ENCODE assay signal across 35 cellular contexts in genomic region chr10:44330431-44330830, GRCh38. TPM values are rescaled to one million over a fixed set of nuclear protein-coding genes. Genes with fewer than 3 reads are reported as not detected.
DNase-seq lines count a peak whose midpoint lies in the region; ATAC-seq and TF ChIP-seq lines count a peak whose summit lies in the region.
"Had no signal": no experiment of that assay in that cellular context is flagged by ENCODE, and none has a peak within 500 bp of the region (broad histone marks: within the 10 kb centered on the region; RNA-seq: fewer than 3 reads in every experiment).

No MANE protein-coding gene starts in this region.

- no peak for TF ChIP-seq POLR2A in body of pancreas (IDR thresholded peaks at IDR 0.05)

- H3K4me1 ChIP-seq in body of pancreas (peaks cover 27% of the 10 kb centered on the region), mucosa of descending colon (ENCODE audit: low read depth) (no peaks in the 10 kb centered on the region)
- H3K4me1 ChIP-seq: A549, BE2C had no signal

- no peaks in the 10 kb centered on the region for H3K27me3 ChIP-seq in body of pancreas
- H3K27me3 ChIP-seq: BE2C; BLaER1; BLaER1 treated with 17β-estradiol and CSF1 and Interleukin-3, amounts not matched to agents 10 nM and 100 nM had no signal

- H3K36me3 ChIP-seq in body of pancreas (replicated peaks in 1 of 2; ENCODE audit: insufficient read depth in 1 of 2, low read depth in 2 of 2) = no peaks in the 10 kb centered on the region
- no peaks in the 10 kb centered on the region for H3K36me3 ChIP-seq in mucosa of descending colon (ENCODE audit: low read depth)
- H3K36me3 ChIP-seq: BE2C; BLaER1; BLaER1 treated with 17β-estradiol and CSF1 and Interleukin-3, amounts not matched to agents 10 nM and 100 nM had no signal

- H3K9me3 ChIP-seq in body of pancreas = no peaks in the 10 kb centered on the region
- H3K9me3 ChIP-seq in mucosa of descending colon = no peaks in the 10 kb centered on the region
- H3K9me3 ChIP-seq: A549; BE2C; BLaER1; BLaER1 treated with 17β-estradiol and CSF1 and Interleukin-3, amounts not matched to agents 10 nM and 100 nM; Caco-2 had no signal

- POLR2A ChIA-PET in RWPE1 (lab: Yijun Ruan, JAX; ENCODE audit: low non-redundant PET) = no interaction called here

- TF ChIP-seq CTCF in VCaP (conservative IDR thresholded peaks at IDR 0.05) (no peak), body of pancreas (IDR thresholded peaks at IDR 0.05) (no peak), mucosa of descending colon (IDR thresholded peaks at IDR 0.05) (no peak), RWPE1 (conservative IDR thresholded peaks at IDR 0.05; ENCODE audit: low read depth) (no peak)

- H3K27ac ChIP-seq in VCaP (peak overlapping the region; percentile 25; the same call in 1 of the 2 replicates), body of pancreas (no peak overlapping the region), RWPE1 (no peak overlapping the region)
- H3K27ac ChIP-seq: 22Rv1; A549; BLaER1; BLaER1 treated with 17β-estradiol and CSF1 and Interleukin-3, amounts not matched to agents 10 nM and 100 nM; C4-2B had no signal

- intact Hi-C loops in body of pancreas (cut with DNase I) (no loop called here), left colon (cut with DNase I, micrococcal nuclease) (no loop called here), mucosa of descending colon (cut with DNase I, micrococcal nuclease) (no loop called here), head of caudate nucleus (cut with DNase I) (no loop called here)

- CTCF ChIA-PET in RWPE1 (lab: Yijun Ruan, JAX) = no interaction called here

- peak; percentile 33 for ATAC-seq in body of pancreas
- peak; percentile 64 for ATAC-seq in left colon
- peak; percentile 63 for ATAC-seq in mucosa of descending colon
- ATAC-seq: A549; CD8-positive, alpha-beta T cell had no signal

- DNase-seq in body of pancreas = no peak
- no peak for DNase-seq in left colon
- no peak for DNase-seq in mucosa of descending colon
- DNase-seq in HuH-7 (ENCODE audit: low spot score) = no peak
- no peak for DNase-seq in RWPE1 (ENCODE audit: low spot score)
- no peak for DNase-seq in stimulated activated CD4-positive, alpha-beta T cell treated with anti-CD3 and anti-CD28 coated beads, Interleukin-12 subunit alpha, Interleukin-12 subunit beta, amount 100 ng/mL, for 4 hours
- no peak for DNase-seq in head of caudate nucleus
- DNase-seq: 8988T; ACHN; AML-193; BE2C; C1 segment of cervical spinal cord; Caco-2; Calu3; CD4-positive, alpha-beta memory T cell; CD4-positive, alpha-beta T cell; CD4-positive, CD25-positive, alpha-beta regulatory T cell; CD8-positive, alpha-beta memory T cell; COR-L47; DMS 273 treated with DMSO at 0.1 percent for 48 hours; DMS153; DMS53; DMS79; DMS79 treated with DMSO at 0.1 percent for 48 hours; DND-41; EL had no signal

- H3K4me3 ChIP-seq in body of pancreas = no peak overlapping the region
- no peak overlapping the region for H3K4me3 ChIP-seq in mucosa of descending colon
- H3K4me3 ChIP-seq: A549; BLaER1; BLaER1 treated with 17β-estradiol and CSF1 and Interleukin-3, amounts not matched to agents 10 nM and 100 nM had no signal

RNA-seq across cellular contexts. Expression of gene CXCL12, which starts 54.5 kb away (rescaled TPM):
- total RNA-seq in body of pancreas = 100 to 1,000 TPM in 1 of 2 donors, 10 to 100 TPM in 1; 93.7 to 158 TPM
- total RNA-seq in left colon = 10 to 100 TPM; 15.5 to 61.3 TPM
- 10 to 100 TPM; 17.1 to 97.8 (median 51.3) TPM for total RNA-seq in mucosa of descending colon
- total RNA-seq: A172; B cell; Calu3; CD4-positive, alpha-beta memory T cell; CD4-positive, alpha-beta T cell; CD4-positive, CD25-positive, alpha-beta regulatory T cell; CD8-positive, alpha-beta memory T cell; CD8-positive, alpha-beta T cell had no signal
